In the genomic region with DNA sequence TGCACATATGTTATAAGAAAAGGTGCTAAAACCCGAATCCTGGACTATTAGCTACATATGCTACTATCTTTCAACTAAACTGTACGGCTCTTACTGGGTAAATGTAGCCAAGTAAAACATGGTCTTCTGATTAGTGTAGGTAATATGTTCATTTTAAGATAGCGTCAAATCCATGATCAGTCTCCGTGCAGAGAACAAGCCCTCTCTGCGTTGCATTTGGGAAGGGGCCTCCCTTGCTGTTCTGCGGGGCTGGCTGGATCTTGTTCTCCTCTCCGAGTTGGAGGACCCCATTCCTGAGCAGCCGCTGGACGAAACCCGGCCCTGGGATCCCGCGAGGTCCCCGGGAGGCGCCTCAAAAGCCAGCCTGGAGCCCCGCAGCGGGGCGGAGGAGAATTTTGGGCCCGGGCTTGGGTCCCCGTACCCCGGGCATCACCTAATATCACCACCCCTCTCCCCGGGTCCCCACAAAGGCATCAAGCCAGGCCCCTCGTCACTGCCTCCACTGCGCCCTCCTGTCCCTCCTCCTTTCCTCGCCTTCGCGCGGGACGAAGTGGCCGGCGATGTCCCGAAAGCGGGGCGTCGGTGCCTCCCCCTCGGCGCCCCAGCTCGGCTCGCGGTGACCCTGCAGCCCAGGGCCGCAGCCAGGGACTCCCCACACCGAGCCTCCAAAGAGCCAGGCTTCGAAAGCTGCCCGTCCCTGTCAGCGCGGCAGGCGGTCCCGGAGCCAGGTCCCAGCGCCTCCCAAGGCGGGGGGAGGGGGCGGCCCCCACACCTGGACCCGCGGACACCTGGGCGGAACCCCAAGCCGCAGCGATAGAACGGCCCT, we compare ENCODE assay signal across 9 cellular contexts. TPM values are rescaled to one million over a fixed set of nuclear protein-coding genes. Genes with fewer than 3 reads are reported as not detected.
A peak's percentile ranks its signal among the peaks of the same experiment; 100 is the strongest.
DNase-seq lines count a peak whose midpoint lies in the region; ATAC-seq and TF ChIP-seq lines count a peak whose summit lies in the region.
"Had no signal": no experiment of that assay in that cellular context is flagged by ENCODE, and none has a peak within 500 bp of the region (broad histone marks: within the 10 kb centered on the region; RNA-seq: fewer than 3 reads in every experiment).

No MANE protein-coding gene starts in this region.

- peaks cover 52% of the 10 kb centered on the region for H3K27me3 ChIP-seq in left ventricle myocardium inferior (ENCODE audit: low read depth)

- no peak overlapping the region for H3K27ac Mint-ChIP-seq in T-helper 17 cell

- no peak overlapping the region for H3K27ac ChIP-seq in left ventricle myocardium inferior (replicated peaks)
- H3K27ac ChIP-seq: epithelial cell of prostate had no signal

- TF ChIP-seq CTCF in GM12875 (IDR thresholded peaks at IDR 0.05; ENCODE audit: borderline replicate concordance, insufficient read depth, low read depth, low read length) (no peak), left ventricle myocardium inferior (IDR thresholded peaks at IDR 0.05; ENCODE audit: borderline replicate concordance) (no peak)

- intact Hi-C loops in left ventricle myocardium inferior (cut with micrococcal nuclease) (no loop called here), sciatic nerve (cut with DNase I) (no loop called here)

- H3K36me3 Mint-ChIP-seq in T-helper 17 cell (ENCODE audit: low read depth), result peaks cover 4% of the 10 kb centered on the region

- H3K4me1 Mint-ChIP-seq in T-helper 17 cell, result peaks cover 6% of the 10 kb centered on the region

- H3K9me3 ChIP-seq in T-helper 17 cell (ENCODE audit: control insufficient read depth, low read length, poor library complexity, severe bottlenecking), result no peaks in the 10 kb centered on the region
- H3K9me3 ChIP-seq in left ventricle myocardium inferior (replicated peaks), result no peaks in the 10 kb centered on the region

- H3K4me3 Mint-ChIP-seq in T-helper 17 cell, result peak overlapping the region; percentile 90

- no peaks in the 10 kb centered on the region for H3K36me3 ChIP-seq in left ventricle myocardium inferior

- peaks cover 66% of the 10 kb centered on the region for H3K27me3 Mint-ChIP-seq in T-helper 17 cell

- peaks cover 10% of the 10 kb centered on the region for H3K4me1 ChIP-seq in left ventricle myocardium inferior

- peak overlapping the region; percentile 40 for H3K4me3 ChIP-seq in GM12875 (ENCODE audit: low read depth, low read length)
- H3K4me3 ChIP-seq in left ventricle myocardium inferior, result peak overlapping the region; percentile 65

- DNase-seq in T-helper 17 cell, result no peak
- no peak for DNase-seq in left ventricle myocardium inferior
- DNase-seq in sciatic nerve (ENCODE audit: low spot score), result no peak
- no peak for DNase-seq in ureter (ENCODE audit: low spot score)
- DNase-seq in C1 segment of cervical spinal cord (lab: John Stamatoyannopoulos, UW), result no peak
- DNase-seq in GDM1 (lab: John Stamatoyannopoulos, UW), result no peak

- ATAC-seq in T-helper 17 cell (peak; percentile 59), sciatic nerve (peak; percentile 57), HG02588 (IDR thresholded peaks at IDR 0.05; ENCODE audit: unreplicated experiment) (no peak)

RNA-seq across cellular contexts. Expression of a gene that starts 54.5 kb away (rescaled TPM):
- total RNA-seq in T-helper 17 cell, result 10 to 100 TPM; 43.9 to 57.3 TPM
- total RNA-seq in left ventricle myocardium inferior, result 49.8 TPM
- total RNA-seq in sciatic nerve, result 39.2 TPM
- total RNA-seq in ureter, result 36.5 TPM
